33 cellular contexts compared by ENCODE assay signal in the genomic region with DNA sequence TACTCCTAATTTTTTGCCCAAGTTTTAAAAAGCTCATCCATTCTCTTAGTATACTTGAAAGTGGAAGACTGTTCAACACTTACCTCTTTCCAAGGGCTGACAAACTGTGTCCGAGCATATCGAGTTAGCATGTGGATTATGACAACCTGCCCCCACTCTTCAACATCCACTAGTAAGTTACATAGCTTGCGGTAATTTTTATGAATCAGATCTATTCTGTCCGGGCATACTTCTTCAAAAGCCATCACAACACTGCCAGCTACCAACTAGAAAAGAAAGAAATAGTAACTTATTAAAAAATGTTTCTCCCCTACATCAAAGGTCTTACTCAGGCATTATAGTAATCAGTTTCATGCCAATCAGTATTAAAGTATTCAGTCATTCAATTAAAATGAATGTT.
"Had no signal": no experiment of that assay in that cellular context is flagged by ENCODE, and none has a peak within 500 bp of the region (broad histone marks: within the 10 kb centered on the region; RNA-seq: fewer than 3 reads in every experiment).

No MANE protein-coding gene starts in this region.

- H3K27ac ChIP-seq: ascending aorta, Peyer's patch, RWPE1, SK-N-MC had no signal

- H3K27ac Mint-ChIP-seq: activated CD4-positive, alpha-beta T cell treated with anti-CD3 and anti-CD28 coated beads, Interleukin-2, amount 10 ng/mL, durations not matched to agents 24 days and 14 days; activated CD8-positive, alpha-beta T cell treated with anti-CD3 and anti-CD28 coated beads for 36 hours; activated naive CD4-positive, alpha-beta T cell treated with anti-CD3 and anti-CD28 coated beads, Interleukin-2, amount 50 U/mL, for 24 hours; activated naive CD8-positive, alpha-beta T cell treated with anti-CD3 and anti-CD28 coated beads, Interleukin-2, amount 10 ng/mL, durations not matched to agents 7 days and 5 days; activated T-helper 2 cell treated with anti-CD3 and anti-CD28 coated beads, Interferon-gamma antibody, Interleukin-2, Interleukin-4, amounts not matched to agents 10 μg/mL and 5 μg/mL and 100 μg/mL, durations not matched to agents 14 hours and 24 hours and 36 hours; T-helper 1 cell treated with Interleukin-12 subunit alpha and Interleukin-12 subunit beta and Interleukin-4 antibody, amounts not matched to agents 30 μg/mL and 1 μg/mL, for 36 hours; T-helper 2 cell treated with Interferon-gamma antibody and Interleukin-4, amounts not matched to agents 5 μg/mL and 100 μg/mL, for 36 hours had no signal

- H3K27me3 Mint-ChIP-seq: activated CD4-positive, alpha-beta T cell treated with anti-CD3 and anti-CD28 coated beads, Interleukin-2, amount 10 ng/mL, durations not matched to agents 24 days and 14 days; activated CD8-positive, alpha-beta T cell treated with anti-CD3 and anti-CD28 coated beads for 36 hours; activated naive CD4-positive, alpha-beta T cell treated with anti-CD3 and anti-CD28 coated beads, Interleukin-2, amount 50 U/mL, for 24 hours; activated naive CD8-positive, alpha-beta T cell treated with anti-CD3 and anti-CD28 coated beads, Interleukin-2, amount 10 ng/mL, durations not matched to agents 7 days and 5 days had no signal

- H3K4me3 ChIP-seq: ascending aorta, Peyer's patch, SK-N-MC had no signal

- H3K4me1 ChIP-seq: ascending aorta, Peyer's patch had no signal

- H3K4me3 Mint-ChIP-seq: activated CD4-positive, alpha-beta T cell treated with anti-CD3 and anti-CD28 coated beads, Interleukin-2, amount 10 ng/mL, durations not matched to agents 24 days and 14 days; activated CD8-positive, alpha-beta T cell treated with anti-CD3 and anti-CD28 coated beads for 36 hours; activated naive CD4-positive, alpha-beta T cell treated with anti-CD3 and anti-CD28 coated beads, Interleukin-2, amount 50 U/mL, for 24 hours; activated naive CD8-positive, alpha-beta T cell treated with anti-CD3 and anti-CD28 coated beads, Interleukin-2, amount 10 ng/mL, durations not matched to agents 7 days and 5 days; T-helper 1 cell treated with Interleukin-12 subunit alpha and Interleukin-12 subunit beta and Interleukin-4 antibody, amounts not matched to agents 30 μg/mL and 1 μg/mL, for 36 hours; T-helper 2 cell treated with Interferon-gamma antibody and Interleukin-4, amounts not matched to agents 5 μg/mL and 100 μg/mL, for 36 hours had no signal

- H3K9me3 Mint-ChIP-seq: activated CD4-positive, alpha-beta T cell treated with anti-CD3 and anti-CD28 coated beads, Interleukin-2, amount 10 ng/mL, durations not matched to agents 24 days and 14 days; activated CD8-positive, alpha-beta T cell treated with anti-CD3 and anti-CD28 coated beads for 36 hours; activated naive CD4-positive, alpha-beta T cell treated with anti-CD3 and anti-CD28 coated beads, Interleukin-2, amount 50 U/mL, for 24 hours; activated naive CD8-positive, alpha-beta T cell treated with anti-CD3 and anti-CD28 coated beads, Interleukin-2, amount 10 ng/mL, durations not matched to agents 7 days and 5 days; activated T-helper 2 cell treated with anti-CD3 and anti-CD28 coated beads, Interferon-gamma antibody, Interleukin-2, Interleukin-4, amounts not matched to agents 10 μg/mL and 5 μg/mL and 100 μg/mL, durations not matched to agents 14 hours and 24 hours and 36 hours; T-helper 1 cell treated with Interleukin-12 subunit alpha and Interleukin-12 subunit beta and Interleukin-4 antibody, amounts not matched to agents 30 μg/mL and 1 μg/mL, for 36 hours had no signal

- DNase-seq: activated CD4-positive, alpha-beta T cell treated with anti-CD3 and anti-CD28 coated beads, Interleukin-2, amount 10 ng/mL, durations not matched to agents 24 days and 14 days; activated CD4-positive, alpha-beta T cell treated with anti-CD3 and anti-CD28 coated beads, Interleukin-2, amount 50 U/mL, for 4 hours; activated CD8-positive, alpha-beta T cell treated with anti-CD3 and anti-CD28 coated beads for 36 hours; activated gamma-delta T cell; activated naive CD4-positive, alpha-beta T cell treated with Interleukin-2 at 50 U/mL for 16 hours; activated naive CD8-positive, alpha-beta T cell treated with anti-CD3 and anti-CD28 coated beads, Interleukin-2, amount 10 ng/mL, durations not matched to agents 7 days and 5 days; activated T-cell treated with anti-CD3 and anti-CD28 coated beads, Interleukin-2, amount 50 U/mL, for 1 hour; amygdala; Kasumi-1; KG1; MM.1S; MV-4-11; NCI-H1092 treated with DMSO at 0.1 percent for 48 hours; NCI-H1417; NCI-H146; NCI-H187; NCI-H2029 treated with DMSO at 0.1 percent for 48 hours; NCI-H2107; NCI-H2171; NCI-H510A; NCI-H526; NCI-H748 treated with DMSO at 0.1 percent for 48 hours; NK-92 treated with Interleukin-12 subunit alpha and Interleukin-12 subunit beta, amount 100 ng/mL, for 24 hours; PC-3; Peyer's patch had no signal

- H3K9me3 ChIP-seq: Peyer's patch had no signal

- ATAC-seq: activated CD8-positive, alpha-beta T cell treated with anti-CD3 and anti-CD28 coated beads for 36 hours; PC-3; Right ventricle myocardium inferior had no signal

- H3K27me3 ChIP-seq: ascending aorta, Peyer's patch had no signal

- H3K4me1 Mint-ChIP-seq: activated naive CD8-positive, alpha-beta T cell treated with anti-CD3 and anti-CD28 coated beads, Interleukin-2, amount 10 ng/mL, durations not matched to agents 7 days and 5 days had no signal
